ENCODE assay signal across 22 cellular contexts in the genomic region with DNA sequence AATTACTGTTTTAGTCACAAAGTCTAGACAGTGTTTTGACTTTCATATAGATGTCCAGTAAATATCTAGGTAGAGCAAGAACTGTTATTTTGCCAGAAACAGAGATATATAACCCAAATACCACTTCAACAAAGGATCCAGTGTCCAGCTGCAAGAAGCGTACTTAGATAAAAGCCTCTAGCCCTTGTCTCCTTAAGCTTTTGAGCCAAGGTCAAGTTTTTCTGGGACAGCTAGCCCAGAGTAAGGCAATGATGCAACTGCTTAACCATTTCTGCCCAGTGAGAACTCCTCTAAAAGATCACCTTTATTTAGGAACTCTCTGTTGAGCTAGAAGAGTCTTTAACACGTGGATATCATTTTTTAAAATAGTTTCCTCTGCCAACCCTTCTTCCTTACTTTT.
"Had no signal": no experiment of that assay in that cellular context is flagged by ENCODE, and none has a peak within 500 bp of the region (broad histone marks: within the 10 kb centered on the region; RNA-seq: fewer than 3 reads in every experiment).

No MANE protein-coding gene starts in this region.

- H3K4me1 Mint-ChIP-seq: mesothelial cell of epicardium, naive B cell had no signal

- H3K4me3 Mint-ChIP-seq: mesothelial cell of epicardium had no signal

- H3K27ac Mint-ChIP-seq: mesothelial cell of epicardium, naive B cell had no signal

- H3K4me3 ChIP-seq: coronary artery, dorsolateral prefrontal cortex, esophagus muscularis mucosa, gastroesophageal sphincter, heart right ventricle, left lung, lower lobe of right lung, mucosa of descending colon had no signal

- H3K36me3 Mint-ChIP-seq: mesothelial cell of epicardium, naive B cell had no signal

- FAIRE-seq: colon, endothelial cell of umbilical vein, frontal cortex, islet of Langerhans, keratinocyte had no signal

- H3K4me1 ChIP-seq: esophagus muscularis mucosa, foreskin keratinocyte, gastroesophageal sphincter, heart right ventricle, left lung, lower lobe of right lung had no signal

- H3K27me3 ChIP-seq: dorsolateral prefrontal cortex, esophagus muscularis mucosa, foreskin keratinocyte, gastroesophageal sphincter, heart right ventricle, left lung had no signal

- H3K27me3 Mint-ChIP-seq: naive B cell had no signal

- H3K36me3 ChIP-seq: esophagus muscularis mucosa, gastroesophageal sphincter, heart right ventricle, left lung, lower lobe of right lung had no signal

- ATAC-seq: foreskin keratinocyte, gastroesophageal sphincter, left lung, lower lobe of right lung, mucosa of descending colon had no signal

- DNase-seq: dermis blood vessel endothelial cell; dorsolateral prefrontal cortex; effector CD4-positive, alpha-beta T cell; effector memory CD4-positive, alpha-beta T cell; foreskin keratinocyte; heart right ventricle; hippocampal formation; left cardiac atrium; left lung; lower lobe of right lung; mesenchymal stem cell; mucosa of descending colon; naive B cell had no signal

- H3K27ac ChIP-seq: coronary artery, dorsolateral prefrontal cortex, esophagus muscularis mucosa, foreskin keratinocyte, gastroesophageal sphincter, heart right ventricle, left lung, lower lobe of right lung had no signal

- H3K9me3 ChIP-seq: esophagus muscularis mucosa, heart right ventricle, lower lobe of right lung, mucosa of descending colon had no signal
